8 cellular contexts compared by ENCODE assay signal in the genomic region with DNA sequence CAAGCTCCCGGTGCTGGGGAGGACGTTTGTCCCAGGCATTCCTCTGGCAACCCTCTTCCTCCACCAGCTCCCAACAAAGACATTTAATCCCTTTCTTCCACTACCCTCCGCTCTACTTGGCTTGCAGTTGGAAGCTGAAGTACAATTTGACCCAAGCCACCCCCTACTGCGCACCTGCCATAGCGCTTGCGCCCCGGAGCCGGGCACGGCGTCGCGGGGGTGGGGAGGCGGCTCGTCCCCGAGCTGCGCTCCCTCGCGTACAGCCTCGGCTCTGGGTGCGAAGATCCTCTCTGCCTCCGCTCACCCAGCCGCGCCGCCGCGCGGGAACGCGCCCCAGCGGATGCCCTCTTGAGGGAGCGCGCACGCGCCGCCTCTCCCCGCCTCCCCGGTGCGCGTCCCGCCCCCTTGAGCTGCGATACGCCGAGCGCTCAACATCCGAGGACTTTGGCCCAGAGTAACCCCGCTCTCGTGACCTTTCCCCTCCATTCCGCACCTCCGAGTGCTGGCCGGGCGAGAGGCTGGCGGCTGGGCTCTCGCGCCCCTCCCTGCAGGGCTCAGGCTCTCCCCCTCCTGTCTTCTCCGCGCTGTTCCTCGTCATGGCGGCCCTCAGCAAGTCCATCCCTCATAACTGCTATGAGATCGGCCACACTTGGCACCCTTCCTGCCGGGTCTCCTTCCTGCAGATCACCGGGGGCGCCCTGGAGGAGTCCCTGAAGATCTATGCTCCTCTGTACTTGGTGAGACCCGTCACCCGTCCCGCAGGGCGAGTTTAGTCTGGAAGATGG. TPM values are rescaled to one million over a fixed set of nuclear protein-coding genes. Genes with fewer than 3 reads are reported as not detected.
DNase-seq lines count a peak whose midpoint lies in the region; ATAC-seq, FAIRE-seq and TF ChIP-seq lines count a peak whose summit lies in the region.

A gene (plus strand): TSS at position 485 of the 785 bp plus-strand sequence. CDS start 112 bp downstream, at position 597.

- peak within 1 kb of the TSS; percentile 21 for H3K27ac ChIP-seq in keratinocyte (ENCODE audit: control insufficient read depth, insufficient read depth, low read length)

- peak within 1 kb of the TSS; percentile 85 for H3K9ac ChIP-seq in keratinocyte (ENCODE audit: control insufficient read depth, extremely low read depth, insufficient read depth, low read length)

- H4K20me1 ChIP-seq in keratinocyte (ENCODE audit: control insufficient read depth, extremely low read depth, insufficient read depth, low read length), result no peaks in the 10 kb centered on the region

- H3K9me3 ChIP-seq in keratinocyte (ENCODE audit: control insufficient read depth, low read depth, low read length), result no peaks in the 10 kb centered on the region

- peak within 1 kb of the TSS; percentile 57 for H2AFZ ChIP-seq in keratinocyte (ENCODE audit: control insufficient read depth, low read length)

- H3K36me3 ChIP-seq in keratinocyte (ENCODE audit: control insufficient read depth in 2 of 2, extremely low read depth in 1 of 2, insufficient read depth in 2 of 2, low read length in 2 of 2), result no peaks in the 10 kb centered on the region

- H3K4me2 ChIP-seq in keratinocyte (ENCODE audit: control insufficient read depth, extremely low read depth, insufficient read depth, low read depth, low read length), result peak within 1 kb of the TSS; percentile 90

- peak within 1 kb of the TSS; percentile 58 to 98 (median 89) for H3K4me3 ChIP-seq in keratinocyte (ENCODE audit: control insufficient read depth in 2 of 3, extremely low read depth in 1 of 3, insufficient read depth in 2 of 3, low read depth in 1 of 3, low read length in 3 of 3)

- no peaks in the 10 kb centered on the region for H3K9me1 ChIP-seq in keratinocyte (ENCODE audit: control insufficient read depth, extremely low read depth, insufficient read depth, low read length)

- DNase-seq in Ammon's horn (ENCODE audit: low spot score) (peak; percentile 96), NCI-H460 (ENCODE audit: extremely low read depth, low read depth) (peak; percentile 89), cerebellar cortex (ENCODE audit: low spot score) (peak; percentile 91), keratinocyte (ENCODE audit: low read depth, low spot score) (peak; percentile 33)
- DNase-seq in activated CD4-positive, CD25-positive, alpha-beta regulatory T cell treated with anti-CD3 and anti-CD28 coated beads, Interleukin-2, amount 50 U/mL, for 72 hours, result peak; percentile 95
- DNase-seq in stimulated activated CD4-positive, alpha-beta T cell treated with anti-CD3 and anti-CD28 coated beads, Interleukin-12 subunit alpha, Interleukin-12 subunit beta, amount 100 ng/mL, for 48 hours (ENCODE audit: low read depth in 2 of 3, low spot score in 1 of 3), result peak; percentile 88 to 94 (median 89)

- H3K27me3 ChIP-seq in keratinocyte (ENCODE audit: control insufficient read depth, extremely low read depth, insufficient read depth, low read length), result no peaks in the 10 kb centered on the region

- peak in 1 of 3 experiments; percentile 23 for TF ChIP-seq CTCF in keratinocyte (optimal IDR thresholded peaks at IDR 0.05 in 1 of 3, IDR thresholded peaks at IDR 0.05 in 1 of 3, conservative IDR thresholded peaks at IDR 0.05 in 1 of 3; ENCODE audit: extremely low read depth in 1 of 3, insufficient read depth in 2 of 3, low read length in 3 of 3)

- peak; percentile 99 for ATAC-seq in HG03432 (IDR thresholded peaks at IDR 0.05; ENCODE audit: unreplicated experiment)

- dilution Hi-C loops in keratinocyte (cut with MboI; ENCODE audit: extremely low pct_ligation_motif_present, low sequenced_read_pairs), result no loop called here

- peak; percentile 13 for FAIRE-seq in keratinocyte (lab: Jason Lieb, UNC)

- peak; percentile 82 for TF ChIP-seq POLR2A in GM19193 (IDR thresholded peaks at IDR 0.05; ENCODE audit: extremely low read depth, insufficient read depth, insufficient read length)

- H3K79me2 ChIP-seq in keratinocyte (ENCODE audit: control insufficient read depth, insufficient read depth, low read length), result peaks cover 32% of the 10 kb centered on the region

- peaks cover 14% of the 10 kb centered on the region for H3K4me1 ChIP-seq in keratinocyte (ENCODE audit: control insufficient read depth, extremely low read depth, insufficient read depth, low read length)

RNA-seq across cellular contexts. Expression of the gene that starts here (rescaled TPM):
- 18.5 and 20.8 TPM in 2 replicates for total RNA-seq in NCI-H460 (2014; rRNA removed; shearing (Covaris generic))
- 10.0 and 26.6 TPM in 2 replicates for polyA plus RNA-seq in NCI-H460 (2014; cell fraction: nucleus; rRNA removed)
- polyA plus RNA-seq in keratinocyte, result 11.6 to 15.0 TPM (median 11.7 TPM) in 3 replicates
- polyA plus RNA-seq in keratinocyte (2011; ENCODE audit: low read depth), result 5.6 TPM
- polyA plus RNA-seq in keratinocyte (2011; cell fraction: cytosol; rRNA removed), result 5.9 and 12.2 TPM in 2 replicates
- 9.5 and 10.7 TPM in 2 replicates for polyA plus RNA-seq in keratinocyte (2011; cell fraction: nucleus; rRNA removed)
- 4.9 and 11.6 TPM in 2 replicates for polyA plus RNA-seq in keratinocyte (2012; ENCODE audit: low replicate concordance)
- polyA minus RNA-seq in keratinocyte, result 16.2 to 25.3 TPM (median 19.9 TPM) in 3 replicates
- polyA minus RNA-seq in keratinocyte (2011; cell fraction: cytosol; rRNA and poly(A)+ RNA removed), result 31.5 TPM
- 19.3 and 25.7 TPM in 2 replicates for polyA minus RNA-seq in keratinocyte (2011; cell fraction: nucleus; rRNA and poly(A)+ RNA removed)

Comparison
In these comparisons a context has a peak if more than half of its experiments do, and no peak if none do; other contexts are left out.
1. Peak in every context shown above with its lines: DNase-seq, ATAC-seq, H3K4me3 ChIP-seq and H3K27ac ChIP-seq.
2. DNase-seq: peak in every context shown above with its lines; median percentile 96 in Ammon's horn; 95 in activated CD4-positive, CD25-positive, alpha-beta regulatory T cell treated with anti-CD3 and anti-CD28 coated beads, Interleukin-2, amount 50 U/mL, for 72 hours; 91 in cerebellar cortex; 89 in NCI-H460; 89 in stimulated activated CD4-positive, alpha-beta T cell treated with anti-CD3 and anti-CD28 coated beads, Interleukin-12 subunit alpha, Interleukin-12 subunit beta, amount 100 ng/mL, for 48 hours; 33 in keratinocyte.